1 cellular context compared by ENCODE assay signal in genomic region chr2:10341193-10341592, GRCh38.
A peak's percentile ranks its signal among the peaks of the same experiment; 100 is the strongest.
TF ChIP-seq lines count a peak whose summit lies in the region.

No MANE protein-coding gene starts in this region.

TF ChIP-seq in HepG2, 621 proteins besides CTCF, POLR2A, EP300 and RAD21 (continued from another document):
- TF ChIP-seq ZNF770 (CRISPR knock-in tag; IDR thresholded peaks at IDR 0.05) (peak; percentile 49; the same call in 1 of the 2 replicates), ZNF121 (CRISPR knock-in tag; IDR thresholded peaks at IDR 0.05) (peak; percentile 88), ZBTB38 (CRISPR knock-in tag; IDR thresholded peaks at IDR 0.05) (peak; percentile 31; the same call in 1 of the 2 replicates), RBM39 (IDR thresholded peaks at IDR 0.05; ENCODE audit: low read depth, low read length, poor library complexity, severe bottlenecking) (no peak), FOSL2 (CRISPR knock-in tag; IDR thresholded peaks at IDR 0.05) (peak; percentile 89), JUND (CRISPR knock-in tag; IDR thresholded peaks at IDR 0.05) (no peak), TOE1 (CRISPR knock-in tag; IDR thresholded peaks at IDR 0.05) (no peak), TCF7L2 (IDR thresholded peaks at IDR 0.05; ENCODE audit: low read depth, low read length) (no peak), ZBTB33 (CRISPR knock-in tag; IDR thresholded peaks at IDR 0.05) (peak; percentile 81), KLF6 (CRISPR knock-in tag; IDR thresholded peaks at IDR 0.05) (no peak), CEBPB (IDR thresholded peaks at IDR 0.05; ENCODE audit: borderline replicate concordance, low read depth, low read length) (peak; percentile 46; the same call in 1 of the 2 replicates), ATF3 (CRISPR knock-in tag; IDR thresholded peaks at IDR 0.05) (0 out of 2 replicates have a peak, but pooled peaks have one; percentile 46)
